20 cellular contexts compared by ENCODE assay signal in genomic region chr20:13318871-13319521, GRCh38.
DNase-seq lines count a peak whose midpoint lies in the region; ATAC-seq and TF ChIP-seq lines count a peak whose summit lies in the region.
"Had no signal": no experiment of that assay in that cellular context is flagged by ENCODE, and none has a peak within 500 bp of the region (broad histone marks: within the 10 kb centered on the region; RNA-seq: fewer than 3 reads in every experiment).

No MANE protein-coding gene starts in this region.

- H3K4me1 Mint-ChIP-seq in activated CD4-positive, alpha-beta T cell treated with anti-CD3 and anti-CD28 coated beads, Interleukin-2, amount 10 ng/mL, durations not matched to agents 24 days and 14 days: peaks cover 8% of the 10 kb centered on the region
- H3K4me1 Mint-ChIP-seq in activated CD4-positive, alpha-beta T cell treated with anti-CD3 and anti-CD28 coated beads for 36 hours: peaks cover 4% of the 10 kb centered on the region

- H3K9me3 Mint-ChIP-seq in activated CD4-positive, alpha-beta T cell treated with anti-CD3 and anti-CD28 coated beads, Interleukin-2, amount 10 ng/mL, durations not matched to agents 24 days and 14 days: peaks cover 21% of the 10 kb centered on the region
- peaks cover 8% of the 10 kb centered on the region for H3K9me3 Mint-ChIP-seq in activated CD4-positive, alpha-beta T cell treated with anti-CD3 and anti-CD28 coated beads for 36 hours (ENCODE audit: low read depth)

- no peak overlapping the region for H2BK15ac ChIP-seq in neuronal stem cell (ENCODE audit: low read length)

- H3K36me3 Mint-ChIP-seq in activated CD4-positive, alpha-beta T cell treated with anti-CD3 and anti-CD28 coated beads, Interleukin-2, amount 10 ng/mL, durations not matched to agents 24 days and 14 days (ENCODE audit: low read depth): no peaks in the 10 kb centered on the region
- no peaks in the 10 kb centered on the region for H3K36me3 Mint-ChIP-seq in activated CD4-positive, alpha-beta T cell treated with anti-CD3 and anti-CD28 coated beads for 36 hours (ENCODE audit: low read depth)
- H3K36me3 Mint-ChIP-seq: CD4-positive, alpha-beta memory T cell had no signal

- H3K14ac ChIP-seq in neuronal stem cell (ENCODE audit: low read length): no peak overlapping the region

- H3K27me3 Mint-ChIP-seq in activated CD4-positive, alpha-beta T cell treated with anti-CD3 and anti-CD28 coated beads, Interleukin-2, amount 10 ng/mL, durations not matched to agents 24 days and 14 days: no peaks in the 10 kb centered on the region
- peaks cover 5% of the 10 kb centered on the region for H3K27me3 Mint-ChIP-seq in activated CD4-positive, alpha-beta T cell treated with anti-CD3 and anti-CD28 coated beads for 36 hours

- no peaks in the 10 kb centered on the region for H3K36me3 ChIP-seq in neuronal stem cell (replicated peaks in 1 of 2; ENCODE audit: control insufficient read depth in 2 of 2, insufficient read depth in 2 of 2, low read length in 2 of 2)

- no peak overlapping the region for H4K91ac ChIP-seq in neuronal stem cell (ENCODE audit: low read depth, low read length, poor library complexity)

- H3K4me2 ChIP-seq in neuronal stem cell (ENCODE audit: insufficient read depth, low read length, poor library complexity, severe bottlenecking): no peak overlapping the region

- CTCF ChIA-PET in activated CD4-positive, alpha-beta T cell treated with anti-CD3 and anti-CD28 coated beads for 36 hours (lab: Charles Lee): interaction anchor here (2.3 kb wide), 1 partner anchor 228 kb away, joined by 10 read pairs; no protein-coding TSS in a partner anchor

- ATAC-seq in activated CD4-positive, alpha-beta T cell treated with anti-CD3 and anti-CD28 coated beads for 36 hours: no peak
- ATAC-seq in GM19351 (IDR thresholded peaks at IDR 0.05; ENCODE audit: unreplicated experiment) (peak; percentile 39), HG03175 (IDR thresholded peaks at IDR 0.05; ENCODE audit: unreplicated experiment) (no peak)

- peaks cover 4% of the 10 kb centered on the region in 2 donors for H3K4me1 ChIP-seq in neuronal stem cell (ENCODE audit: control insufficient read depth in 2 of 2, insufficient read depth in 1 of 2, low read depth in 1 of 2, low read length in 2 of 2)

- no peak overlapping the region for H3K27ac ChIP-seq in neuronal stem cell (replicated peaks; ENCODE audit: low read length)
- H3K27ac ChIP-seq: 22Rv1, GM23248 had no signal

- no peak overlapping the region for H2AK5ac ChIP-seq in neuronal stem cell (ENCODE audit: low read depth, low read length)

- H2AFZ ChIP-seq in neuronal stem cell (ENCODE audit: low read length): peak overlapping the region; percentile 11
- H2AFZ ChIP-seq: GM23248 had no signal

- no peak overlapping the region for H3K9ac ChIP-seq in neuronal stem cell (ENCODE audit: low read depth, low read length, poor library complexity)
- H3K9ac ChIP-seq: GM23248 had no signal

- no peak for TF ChIP-seq CTCF in GM13976 (IDR thresholded peaks at IDR 0.05; ENCODE audit: borderline replicate concordance, control extremely low read depth, extremely low read depth, insufficient read depth, missing control alignments)

- H3K27me3 ChIP-seq in neuronal stem cell (ENCODE audit: control insufficient read depth in 3 of 3, insufficient read depth in 3 of 3, low read depth in 1 of 3, low read length in 3 of 3): no peaks in the 10 kb centered on the region

- intact Hi-C loops in activated CD4-positive, alpha-beta T cell treated with anti-CD3 and anti-CD28 coated beads, Interleukin-2, amount 10 ng/mL, durations not matched to agents 24 days and 14 days (cut with micrococcal nuclease): no loop called here
- intact Hi-C loops in activated CD4-positive, alpha-beta T cell treated with anti-CD3 and anti-CD28 coated beads for 36 hours (cut with DNase I, micrococcal nuclease): no loop called here

- no CpG with 5 or more reads among the region's 5 CpGs for WGBS in neuronal stem cell (ENCODE audit: extremely low coverage in 2 of 2, insufficient read length in 2 of 2, insufficient replicate concordance in 1 of 2), 2 donors

- H3K23ac ChIP-seq in neuronal stem cell (ENCODE audit: low read depth, low read length, poor library complexity): no peak overlapping the region

- no peak overlapping the region for H2BK12ac ChIP-seq in neuronal stem cell (ENCODE audit: low read length)

- H3K27ac Mint-ChIP-seq in activated CD4-positive, alpha-beta T cell treated with anti-CD3 and anti-CD28 coated beads, Interleukin-2, amount 10 ng/mL, durations not matched to agents 24 days and 14 days: no peak overlapping the region
- no peak overlapping the region for H3K27ac Mint-ChIP-seq in activated CD4-positive, alpha-beta T cell treated with anti-CD3 and anti-CD28 coated beads for 36 hours
- H3K27ac Mint-ChIP-seq: CD4-positive, alpha-beta memory T cell had no signal

- no peak overlapping the region for H3K18ac ChIP-seq in neuronal stem cell (ENCODE audit: low read length)

- H2BK120ac ChIP-seq in neuronal stem cell (ENCODE audit: low read depth, low read length): no peak overlapping the region

- no peak overlapping the region for H3K4me3 Mint-ChIP-seq in activated CD4-positive, alpha-beta T cell treated with anti-CD3 and anti-CD28 coated beads, Interleukin-2, amount 10 ng/mL, durations not matched to agents 24 days and 14 days
- no peak overlapping the region for H3K4me3 Mint-ChIP-seq in activated CD4-positive, alpha-beta T cell treated with anti-CD3 and anti-CD28 coated beads for 36 hours

- H3K4ac ChIP-seq in neuronal stem cell (ENCODE audit: low read length): no peak overlapping the region

- POLR2A ChIA-PET in activated CD4-positive, alpha-beta T cell treated with anti-CD3 and anti-CD28 coated beads for 36 hours (lab: Charles Lee): no interaction called here

- H4K8ac ChIP-seq in neuronal stem cell (ENCODE audit: low read depth, low read length): no peak overlapping the region

- no peak overlapping the region for H2BK5ac ChIP-seq in neuronal stem cell (ENCODE audit: low read length)

- H3K4me3 ChIP-seq in neuronal stem cell (ENCODE audit: low read length in 2 of 2): no peak overlapping the region
- H3K4me3 ChIP-seq: GM23248 had no signal

- in situ Hi-C loops in GM13976 (cut with MboI; ENCODE audit: low sequenced_read_pairs, unreplicated experiment): loop anchor here (25.0 kb wide), 1 partner anchor 468 kb away; the partner anchor contains the start of genes ESF1 and NDUFAF5

- H3K9me3 ChIP-seq in neuronal stem cell (replicated peaks in 1 of 2; ENCODE audit: control insufficient read depth in 2 of 2, insufficient read depth in 1 of 2, low read depth in 1 of 2, low read length in 2 of 2): no peaks in the 10 kb centered on the region

- no peaks in the 10 kb centered on the region for H3K79me1 ChIP-seq in neuronal stem cell (ENCODE audit: low read depth, low read length)

- DNase-seq in activated CD4-positive, alpha-beta T cell treated with anti-CD3 and anti-CD28 coated beads, Interleukin-2, amount 10 ng/mL, durations not matched to agents 24 days and 14 days: peak; percentile 26
- DNase-seq in activated CD4-positive, alpha-beta T cell treated with anti-CD3 and anti-CD28 coated beads for 36 hours: no peak
- DNase-seq in OCI-M1 (lab: John Stamatoyannopoulos, UW): peak; percentile 12
- no peak for DNase-seq in neuronal stem cell (ENCODE audit: low spot score)
- no peak for DNase-seq in GM13976 (ENCODE audit: low spot score)
- no peak for DNase-seq in activated effector memory CD4-positive, alpha-beta T cell treated with Interleukin-2 at 50 U/mL for 16 hours
- DNase-seq: AML-193; C1 segment of cervical spinal cord; Calu3; CD4-positive, alpha-beta memory T cell; COR-L47; DMS53; DMS79 treated with DMSO at 0.1 percent for 48 hours; GF-D8; GM23248; H7; HCEC 1CT had no signal

Comparison
In these comparisons a context has a peak if more than half of its experiments do, and no peak if none do; other contexts are left out.
1. DNase-seq: peak in activated CD4-positive, alpha-beta T cell treated with anti-CD3 and anti-CD28 coated beads, Interleukin-2, amount 10 ng/mL, durations not matched to agents 24 days and 14 days (single experiment) and OCI-M1 (single experiment); none in activated CD4-positive, alpha-beta T cell treated with anti-CD3 and anti-CD28 coated beads for 36 hours (single experiment), neuronal stem cell (single experiment), GM13976 (single experiment) and activated effector memory CD4-positive, alpha-beta T cell treated with Interleukin-2 at 50 U/mL for 16 hours (single experiment).